23 cellular contexts compared by ENCODE assay signal in genomic region chr11:70206977-70207376, GRCh38. TPM values are rescaled to one million over a fixed set of nuclear protein-coding genes. Genes with fewer than 3 reads are reported as not detected.
DNase-seq lines count a peak whose midpoint lies in the region; ATAC-seq and TF ChIP-seq lines count a peak whose summit lies in the region.
"Had no signal": no experiment of that assay in that cellular context is flagged by ENCODE, and none has a peak within 500 bp of the region (broad histone marks: within the 10 kb centered on the region; RNA-seq: fewer than 3 reads in every experiment).

No MANE protein-coding gene starts in this region.

- H2AFZ ChIP-seq in Loucy (ENCODE audit: low read length): no peak overlapping the region

- H3F3A ChIP-seq in Loucy (ENCODE audit: low read depth): no peaks in the 10 kb centered on the region

- H3K4me1 ChIP-seq in Loucy (ENCODE audit: insufficient read depth, low read length, poor library complexity, severe bottlenecking) (peaks cover 26% of the 10 kb centered on the region), subcutaneous abdominal adipose tissue (ENCODE audit: control insufficient read depth in 5 of 5, insufficient read depth in 5 of 5, low read length in 5 of 5) (peaks cover 11 to 64% (median 37%) of the 10 kb centered on the region in 5 donors)

- no peaks in the 10 kb centered on the region for H3K9me2 ChIP-seq in Loucy (replicated peaks; ENCODE audit: low read depth, low read length)

- intact Hi-C loops in natural killer cell (cut with micrococcal nuclease): no loop called here
- intact Hi-C loops in left cardiac atrium (cut with DNase I): no loop called here

- peak overlapping the region; percentile 85 for H3K27ac ChIP-seq in subcutaneous abdominal adipose tissue (ENCODE audit: low read depth, low read length)
- H3K27ac ChIP-seq: A549; BLaER1 treated with 17β-estradiol and CSF1 and Interleukin-3, amounts not matched to agents 10 nM and 100 nM had no signal

- peaks cover 53% of the 10 kb centered on the region for H3K79me2 ChIP-seq in Loucy (ENCODE audit: insufficient read depth, low read length)

- no peak for TF ChIP-seq CTCF in natural killer cell (IDR thresholded peaks at IDR 0.05)
- TF ChIP-seq CTCF in Loucy (conservative IDR thresholded peaks at IDR 0.05; ENCODE audit: low read length): no peak

- peaks cover 57% of the 10 kb centered on the region for H4K20me1 ChIP-seq in Loucy (ENCODE audit: insufficient read depth, low read length, poor library complexity, severe bottlenecking)

- H3K27me3 ChIP-seq in Loucy (ENCODE audit: insufficient read depth, low read length, poor library complexity, severe bottlenecking) (peaks cover 6% of the 10 kb centered on the region), subcutaneous abdominal adipose tissue (ENCODE audit: control insufficient read depth in 5 of 5, insufficient read depth in 4 of 5, low read length in 5 of 5) (no peaks in the 10 kb centered on the region)
- H3K27me3 ChIP-seq: BLaER1 treated with 17β-estradiol and CSF1 and Interleukin-3, amounts not matched to agents 10 nM and 100 nM had no signal

- H3K9ac ChIP-seq in Loucy (ENCODE audit: low read depth, low read length, poor library complexity, severe bottlenecking) (no peak overlapping the region), subcutaneous abdominal adipose tissue (ENCODE audit: low read length in 5 of 5) (peak overlapping the region in 1 of 5 donors; percentile 17)

- no peak overlapping the region for H3K4me3 Mint-ChIP-seq in natural killer cell
- H3K4me3 Mint-ChIP-seq in natural killer cell treated with Interleukin-12 subunit alpha and Interleukin-12 subunit beta and Interleukin-15 and Interleukin-18, amount 100 ng/mL, for 72 hours: no peak overlapping the region
- no peak overlapping the region for H3K4me3 Mint-ChIP-seq in effector memory CD8-positive, alpha-beta T cell

- H3K36me3 Mint-ChIP-seq in natural killer cell: no peaks in the 10 kb centered on the region
- peaks cover 21% of the 10 kb centered on the region for H3K36me3 Mint-ChIP-seq in natural killer cell treated with Interleukin-12 subunit alpha and Interleukin-12 subunit beta and Interleukin-15 and Interleukin-18, amount 100 ng/mL, for 72 hours
- H3K36me3 Mint-ChIP-seq in effector memory CD8-positive, alpha-beta T cell (ENCODE audit: insufficient read depth): peaks cover 70% of the 10 kb centered on the region

- peak overlapping the region; percentile 46 to 59 for H3K27ac Mint-ChIP-seq in natural killer cell
- H3K27ac Mint-ChIP-seq in natural killer cell treated with Interleukin-12 subunit alpha and Interleukin-12 subunit beta and Interleukin-15 and Interleukin-18, amount 100 ng/mL, for 72 hours: peak overlapping the region in 1 of 2 donors; percentile 43
- H3K27ac Mint-ChIP-seq in effector memory CD8-positive, alpha-beta T cell: peak overlapping the region; percentile 98 to 99

- no peaks in the 10 kb centered on the region for H3K9me3 ChIP-seq in Loucy (ENCODE audit: insufficient read depth, low read depth, low read length)
- H3K9me3 ChIP-seq in subcutaneous abdominal adipose tissue (ENCODE audit: control insufficient read depth in 5 of 5, low read length in 5 of 5): no peaks in the 10 kb centered on the region
- H3K9me3 ChIP-seq: A549; BLaER1 treated with 17β-estradiol and CSF1 and Interleukin-3, amounts not matched to agents 10 nM and 100 nM had no signal

- peaks cover 35 to 65% of the 10 kb centered on the region in 2 donors for H3K4me1 Mint-ChIP-seq in natural killer cell
- peaks cover 47 to 48% of the 10 kb centered on the region in 2 donors for H3K4me1 Mint-ChIP-seq in natural killer cell treated with Interleukin-12 subunit alpha and Interleukin-12 subunit beta and Interleukin-15 and Interleukin-18, amount 100 ng/mL, for 72 hours (ENCODE audit: low read depth in 2 of 2)
- H3K4me1 Mint-ChIP-seq in effector memory CD8-positive, alpha-beta T cell (ENCODE audit: low read depth in 2 of 2): peaks cover 44 to 50% of the 10 kb centered on the region in 2 donors

- no peaks in the 10 kb centered on the region for H3K27me3 Mint-ChIP-seq in natural killer cell (ENCODE audit: low read depth in 2 of 2)
- no peaks in the 10 kb centered on the region for H3K27me3 Mint-ChIP-seq in natural killer cell treated with Interleukin-12 subunit alpha and Interleukin-12 subunit beta and Interleukin-15 and Interleukin-18, amount 100 ng/mL, for 72 hours
- H3K27me3 Mint-ChIP-seq in effector memory CD8-positive, alpha-beta T cell: no peaks in the 10 kb centered on the region

- ATAC-seq in natural killer cell (no peak), left cardiac atrium (no peak), GM21528 (IDR thresholded peaks at IDR 0.05; ENCODE audit: low FRiP score, unreplicated experiment) (no peak)
- no peak for ATAC-seq in natural killer cell treated with Interleukin-12 subunit alpha and Interleukin-12 subunit beta and Interleukin-15 and Interleukin-18, amount 100 ng/mL, for 72 hours
- no peak for ATAC-seq in effector memory CD8-positive, alpha-beta T cell (replicated peaks)
- ATAC-seq: A549 had no signal

- H3K4me3 ChIP-seq in Loucy (ENCODE audit: low read length, poor library complexity, severe bottlenecking) (no peak overlapping the region), subcutaneous abdominal adipose tissue (ENCODE audit: low read depth in 1 of 5, low read length in 5 of 5) (no peak overlapping the region)
- H3K4me3 ChIP-seq: A549; BLaER1 treated with 17β-estradiol and CSF1 and Interleukin-3, amounts not matched to agents 10 nM and 100 nM had no signal

- peaks cover 20% of the 10 kb centered on the region; the same call in 1 of the 2 replicates for H3K36me3 ChIP-seq in Loucy (ENCODE audit: insufficient read depth, low read length)
- H3K36me3 ChIP-seq in subcutaneous abdominal adipose tissue (ENCODE audit: control insufficient read depth in 5 of 5, insufficient read depth in 5 of 5, low read length in 5 of 5): peaks cover 0 to 46% (median 40%) of the 10 kb centered on the region in 5 donors

- peak overlapping the region; percentile 91 for H3K4me2 ChIP-seq in Loucy (ENCODE audit: low read depth, low read length, poor library complexity, severe bottlenecking)
- H3K4me2 ChIP-seq: A549 had no signal

- DNase-seq in natural killer cell (no peak), NCI-H2196 (lab: John Stamatoyannopoulos, UW; ENCODE audit: unreplicated experiment) (no peak), left cardiac atrium (no peak)
- no peak for DNase-seq in natural killer cell treated with Interleukin-12 subunit alpha and Interleukin-12 subunit beta and Interleukin-15 and Interleukin-18, amount 100 ng/mL, for 72 hours (ENCODE audit: low spot score)
- no peak for DNase-seq in effector memory CD8-positive, alpha-beta T cell
- DNase-seq: AML-193, Calu3, DMS79 treated with DMSO at 0.1 percent for 48 hours, GF-D8, KBM-7, NCI-H1048, NCI-H1417, NCI-H1694, NCI-H2029 treated with DMSO at 0.1 percent for 48 hours, NCI-H226, NCI-H510A, NCI-H69, SHP77 treated with DMSO at 0.1 percent for 48 hours had no signal

- H3K9me3 Mint-ChIP-seq in natural killer cell: no peaks in the 10 kb centered on the region
- H3K9me3 Mint-ChIP-seq in natural killer cell treated with Interleukin-12 subunit alpha and Interleukin-12 subunit beta and Interleukin-15 and Interleukin-18, amount 100 ng/mL, for 72 hours: no peaks in the 10 kb centered on the region
- H3K9me3 Mint-ChIP-seq in effector memory CD8-positive, alpha-beta T cell: no peaks in the 10 kb centered on the region

RNA-seq across cellular contexts. Expression of gene FADD, which starts 3.9 kb away (rescaled TPM):
- total RNA-seq in natural killer cell (1 to 10 TPM; 7.8 to 9.2 (median 9.0) TPM), left cardiac atrium (10 to 100 TPM; 11.1 to 11.3 TPM)
- total RNA-seq in natural killer cell treated with Interleukin-12 subunit alpha and Interleukin-12 subunit beta and Interleukin-15 and Interleukin-18, amount 100 ng/mL, for 72 hours: 10 to 100 TPM; 30.9 to 32.3 TPM
